8 cellular contexts compared by ENCODE assay signal in the genomic region with DNA sequence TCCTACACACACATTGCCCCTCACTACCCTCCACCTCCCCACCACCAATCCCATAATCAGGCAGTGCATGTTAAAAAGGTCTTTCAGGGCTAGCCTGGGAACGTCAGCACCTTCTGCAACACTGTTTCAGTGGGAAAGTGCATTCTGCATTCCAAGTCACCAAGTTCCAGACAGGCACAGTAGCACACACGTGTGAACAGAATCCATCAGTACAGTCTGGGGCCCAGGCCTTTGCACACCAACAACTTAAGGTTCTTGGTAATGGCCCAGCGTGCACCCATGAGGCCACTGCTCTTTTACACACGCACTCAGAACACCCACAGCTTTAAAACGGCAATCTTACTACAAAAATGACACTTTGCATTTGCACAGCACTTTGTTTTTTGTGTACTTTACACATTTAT. TPM values are rescaled to one million over a fixed set of nuclear protein-coding genes. Genes with fewer than 3 reads are reported as not detected.
A peak's percentile ranks its signal among the peaks of the same experiment; 100 is the strongest.
DNase-seq lines count a peak whose midpoint lies in the region; ATAC-seq and TF ChIP-seq lines count a peak whose summit lies in the region.

No MANE protein-coding gene starts in this region.

- no peak for ATAC-seq in CD4-positive, CD25-positive, alpha-beta regulatory T cell (ENCODE audit: low read depth in 2 of 2)
- no peak for ATAC-seq in HG03342 (IDR thresholded peaks at IDR 0.05; ENCODE audit: unreplicated experiment)

- H3K4me1 ChIP-seq in CD4-positive, CD25-positive, alpha-beta regulatory T cell (ENCODE audit: control insufficient read depth, insufficient read depth, low read length, poor library complexity, severe bottlenecking) = peaks cover 64% of the 10 kb centered on the region
- H3K4me1 ChIP-seq in ectodermal cell (ENCODE audit: control insufficient read depth, insufficient read depth, low read length) = peaks cover 51% of the 10 kb centered on the region

- H3K36me3 ChIP-seq in CD4-positive, CD25-positive, alpha-beta regulatory T cell (ENCODE audit: control insufficient read depth, insufficient read depth, low read length) = peaks cover 11% of the 10 kb centered on the region
- H3K36me3 ChIP-seq in ectodermal cell (ENCODE audit: control insufficient read depth, insufficient read depth, low read length) = no peaks in the 10 kb centered on the region

- H3K36me3 Mint-ChIP-seq in CD4-positive, CD25-positive, alpha-beta regulatory T cell = peaks cover 23% of the 10 kb centered on the region
- H3K36me3 Mint-ChIP-seq in nephron (ENCODE audit: low read depth) = peaks cover 13% of the 10 kb centered on the region

- peak overlapping the region; percentile 89 for H3K4me3 ChIP-seq in CD4-positive, CD25-positive, alpha-beta regulatory T cell (ENCODE audit: low read depth, low read length)
- peak overlapping the region; percentile 41 for H3K4me3 ChIP-seq in ectodermal cell (ENCODE audit: insufficient read depth, low read depth, low read length)

- no peak for TF ChIP-seq CTCF in nephron (IDR thresholded peaks at IDR 0.05; ENCODE audit: unreplicated experiment in 3 of 3)

- peak in 1 of 3 donors; percentile 26 for DNase-seq in CD4-positive, CD25-positive, alpha-beta regulatory T cell
- DNase-seq in NCI-H69 (lab: John Stamatoyannopoulos, UW) (peak; percentile 44), SW480 (ENCODE audit: low spot score) (no peak), kidney tubule cell (ENCODE audit: low spot score) (no peak), AML-193 (lab: John Stamatoyannopoulos, UW) (no peak)

- H3K4me1 Mint-ChIP-seq in CD4-positive, CD25-positive, alpha-beta regulatory T cell = peaks cover 24 to 68% (median 52%) of the 10 kb centered on the region in 4 donors
- H3K4me1 Mint-ChIP-seq in nephron = peaks cover 70% of the 10 kb centered on the region

- H3K27me3 Mint-ChIP-seq in CD4-positive, CD25-positive, alpha-beta regulatory T cell = no peaks in the 10 kb centered on the region
- peaks cover 5% of the 10 kb centered on the region for H3K27me3 Mint-ChIP-seq in nephron (ENCODE audit: low read depth)

- peak overlapping the region; percentile 86 to 93 (median 87) for H3K27ac Mint-ChIP-seq in CD4-positive, CD25-positive, alpha-beta regulatory T cell
- H3K27ac Mint-ChIP-seq in nephron = peak overlapping the region; percentile 98 to 99 (median 99)

- peaks cover 0 to 8% (median 0%) of the 10 kb centered on the region in 7 donors for H3K9me3 Mint-ChIP-seq in CD4-positive, CD25-positive, alpha-beta regulatory T cell
- H3K9me3 Mint-ChIP-seq in nephron = peaks cover 2% of the 10 kb centered on the region

- H3K9me3 ChIP-seq in CD4-positive, CD25-positive, alpha-beta regulatory T cell (ENCODE audit: control insufficient read depth in 2 of 2, low read length in 2 of 2) = no peaks in the 10 kb centered on the region
- H3K9me3 ChIP-seq in ectodermal cell (ENCODE audit: control insufficient read depth, low read length) = no peaks in the 10 kb centered on the region

- H3K27me3 ChIP-seq in CD4-positive, CD25-positive, alpha-beta regulatory T cell (ENCODE audit: control insufficient read depth, insufficient read depth, low read length) = no peaks in the 10 kb centered on the region
- peaks cover 60% of the 10 kb centered on the region for H3K27me3 ChIP-seq in ectodermal cell (ENCODE audit: control insufficient read depth, insufficient read depth, low read length, poor library complexity, severe bottlenecking)

- H3K27ac ChIP-seq in CD4-positive, CD25-positive, alpha-beta regulatory T cell (ENCODE audit: insufficient read depth, low read length, poor library complexity, severe bottlenecking) = peak overlapping the region; percentile 81
- H3K27ac ChIP-seq in ectodermal cell (ENCODE audit: insufficient read depth, low read depth, low read length, poor library complexity, severe bottlenecking) = no peak overlapping the region

- WGBS in ectodermal cell, 2 experiments = 67 to 74% methylated on average over 5 of the region's 5 CpGs

- H3K4me3 Mint-ChIP-seq in CD4-positive, CD25-positive, alpha-beta regulatory T cell = peak overlapping the region; percentile 91 to 98 (median 94)
- peak overlapping the region; percentile 87 to 98 (median 98) for H3K4me3 Mint-ChIP-seq in nephron

RNA-seq across cellular contexts. Expression of a gene that starts 1.2 kb away (rescaled TPM):
- total RNA-seq in CD4-positive, CD25-positive, alpha-beta regulatory T cell = 261 TPM
- 1,000 to 10,000 TPM in 2 of 4 donors, 100 to 1,000 TPM in 2; 681 to 1,236 (median 896) TPM for polyA plus RNA-seq in CD4-positive, CD25-positive, alpha-beta regulatory T cell
- polyA plus RNA-seq in ectodermal cell (2013, experiment 1 of 4) = 200 TPM
- polyA plus RNA-seq in ectodermal cell (2013, experiment 2 of 4) = 165 TPM
- polyA plus RNA-seq in ectodermal cell (2013, experiment 3 of 4) = 152 TPM
- polyA plus RNA-seq in ectodermal cell (2013, experiment 4 of 4) = 175 TPM
